ENCODE assay signal across 15 cellular contexts in the genomic region with DNA sequence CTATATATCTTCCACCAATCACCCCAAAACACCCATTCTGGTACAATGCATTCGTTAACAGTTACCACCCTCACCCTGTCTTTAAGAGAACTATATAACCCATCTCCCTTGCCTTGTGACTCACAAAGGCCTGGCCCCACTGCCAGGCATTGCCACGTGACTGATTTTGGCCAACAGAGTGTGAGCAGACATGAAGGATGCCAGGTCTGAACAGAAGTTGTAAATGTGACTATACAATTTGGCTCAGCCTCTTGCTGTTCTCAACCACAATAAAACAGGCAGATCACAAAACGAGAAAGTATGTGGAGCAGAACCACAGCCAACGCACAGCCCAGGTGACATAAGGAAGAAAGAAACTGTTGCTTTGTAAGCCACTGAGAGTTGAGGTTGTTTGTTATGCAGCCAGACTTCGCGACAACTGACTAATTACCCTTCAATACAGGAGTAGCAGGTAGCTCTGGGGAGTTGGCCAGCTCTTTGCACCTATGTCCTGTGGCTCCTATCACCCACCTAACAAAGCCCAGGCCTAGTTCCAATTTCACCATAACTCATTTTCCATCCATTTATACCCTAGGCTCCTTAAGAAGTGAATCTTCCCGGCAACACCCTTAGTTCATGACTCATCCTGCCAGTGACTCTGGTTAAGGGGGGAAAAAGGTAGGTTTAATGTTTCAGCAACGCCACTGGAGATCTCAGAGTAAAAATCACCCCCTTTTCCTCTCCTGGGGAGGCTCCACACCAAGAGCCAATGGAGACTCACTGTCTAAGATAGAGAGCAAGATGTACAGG. TPM values are rescaled to one million over a fixed set of nuclear protein-coding genes. Genes with fewer than 3 reads are reported as not detected.
DNase-seq lines count a peak whose midpoint lies in the region; ATAC-seq and TF ChIP-seq lines count a peak whose summit lies in the region.
"Had no signal": no experiment of that assay in that cellular context is flagged by ENCODE, and none has a peak within 500 bp of the region (broad histone marks: within the 10 kb centered on the region; RNA-seq: fewer than 3 reads in every experiment).

No MANE protein-coding gene starts in this region.

- no peaks in the 10 kb centered on the region for H3K9me3 ChIP-seq in neuronal stem cell (replicated peaks in 1 of 2; ENCODE audit: control insufficient read depth in 2 of 2, insufficient read depth in 1 of 2, low read depth in 1 of 2, low read length in 2 of 2)

- no peak overlapping the region for H4K8ac ChIP-seq in neuronal stem cell (ENCODE audit: low read depth, low read length)

- H3K4me2 ChIP-seq in neuronal stem cell (ENCODE audit: insufficient read depth, low read length, poor library complexity, severe bottlenecking): no peak overlapping the region

- no peak overlapping the region for H4K91ac ChIP-seq in neuronal stem cell (ENCODE audit: low read depth, low read length, poor library complexity)

- H3K36me3 Mint-ChIP-seq in activated naive CD8-positive, alpha-beta T cell treated with anti-CD3 and anti-CD28 coated beads, Interleukin-2, amount 10 ng/mL, durations not matched to agents 7 days and 5 days: no peaks in the 10 kb centered on the region
- H3K36me3 Mint-ChIP-seq in naive thymus-derived CD8-positive, alpha-beta T cell: no peaks in the 10 kb centered on the region
- H3K36me3 Mint-ChIP-seq: CD4-positive, alpha-beta memory T cell had no signal

- H3K18ac ChIP-seq in neuronal stem cell (ENCODE audit: low read length): no peak overlapping the region

- H3K27ac ChIP-seq in neuronal stem cell (replicated peaks; ENCODE audit: low read length): no peak overlapping the region

- H2AFZ ChIP-seq in neuronal stem cell (ENCODE audit: low read length): no peak overlapping the region

- no peak overlapping the region for H2AK5ac ChIP-seq in neuronal stem cell (ENCODE audit: low read depth, low read length)

- H3K79me1 ChIP-seq in neuronal stem cell (ENCODE audit: low read depth, low read length): no peaks in the 10 kb centered on the region

- H3K4ac ChIP-seq in neuronal stem cell (ENCODE audit: low read length): no peak overlapping the region

- peaks cover 17% of the 10 kb centered on the region for H3K4me1 Mint-ChIP-seq in activated naive CD8-positive, alpha-beta T cell treated with anti-CD3 and anti-CD28 coated beads, Interleukin-2, amount 10 ng/mL, durations not matched to agents 7 days and 5 days
- H3K4me1 Mint-ChIP-seq in naive thymus-derived CD8-positive, alpha-beta T cell: peaks cover 0 to 6% (median 0%) of the 10 kb centered on the region in 4 donors
- H3K4me1 Mint-ChIP-seq: CD4-positive, alpha-beta memory T cell had no signal

- H3K4me3 Mint-ChIP-seq in activated naive CD8-positive, alpha-beta T cell treated with anti-CD3 and anti-CD28 coated beads, Interleukin-2, amount 10 ng/mL, durations not matched to agents 7 days and 5 days: no peak overlapping the region
- no peak overlapping the region for H3K4me3 Mint-ChIP-seq in naive thymus-derived CD8-positive, alpha-beta T cell
- H3K4me3 Mint-ChIP-seq: CD4-positive, alpha-beta memory T cell; dendritic cell treated with granulocyte-macrophage colony-stimulating factor and Interleukin-4, amounts not matched to agents 40 ng/mL and 50 ng/mL, for 4 days; nephron had no signal

- H2BK120ac ChIP-seq in neuronal stem cell (ENCODE audit: low read depth, low read length): no peak overlapping the region

- peaks cover 0 to 2% of the 10 kb centered on the region in 2 donors for H3K4me1 ChIP-seq in neuronal stem cell (ENCODE audit: control insufficient read depth in 2 of 2, insufficient read depth in 1 of 2, low read depth in 1 of 2, low read length in 2 of 2)

- H3K27me3 ChIP-seq in neuronal stem cell (ENCODE audit: control insufficient read depth in 3 of 3, insufficient read depth in 3 of 3, low read depth in 1 of 3, low read length in 3 of 3): no peaks in the 10 kb centered on the region

- H3K36me3 ChIP-seq in neuronal stem cell (replicated peaks in 1 of 2; ENCODE audit: control insufficient read depth in 2 of 2, insufficient read depth in 2 of 2, low read length in 2 of 2): no peaks in the 10 kb centered on the region

- H3K4me3 ChIP-seq in neuronal stem cell (ENCODE audit: low read length in 2 of 2): no peak overlapping the region

- DNase-seq in EH (ENCODE audit: low read depth) (peak; percentile 20), medulla oblongata (ENCODE audit: extremely low spot score) (no peak), neuronal stem cell (ENCODE audit: low spot score) (no peak)
- DNase-seq in activated naive CD8-positive, alpha-beta T cell treated with anti-CD3 and anti-CD28 coated beads, Interleukin-2, amount 10 ng/mL, durations not matched to agents 7 days and 5 days: no peak
- no peak for DNase-seq in naive thymus-derived CD8-positive, alpha-beta T cell
- no peak for DNase-seq in effector CD4-positive, alpha-beta T cell
- DNase-seq: activated effector memory CD4-positive, alpha-beta T cell treated with Interleukin-2 at 50 U/mL for 16 hours; CD4-positive, alpha-beta memory T cell; stimulated activated CD4-positive, alpha-beta T cell treated with anti-CD3 and anti-CD28 coated beads, Interleukin-2, amount 100 ng/mL, for 48 hours; substantia nigra had no signal

- no peak overlapping the region for H2BK15ac ChIP-seq in neuronal stem cell (ENCODE audit: low read length)

- ATAC-seq in HG02885 (IDR thresholded peaks at IDR 0.05; ENCODE audit: poor library complexity, unreplicated experiment) (peak; percentile 38), GM18505 (IDR thresholded peaks at IDR 0.05; ENCODE audit: unreplicated experiment) (no peak)
- peak; percentile 58 for ATAC-seq in activated naive CD8-positive, alpha-beta T cell treated with anti-CD3 and anti-CD28 coated beads, Interleukin-2, amount 10 ng/mL, durations not matched to agents 7 days and 5 days (ENCODE audit: low read depth)
- ATAC-seq in naive thymus-derived CD8-positive, alpha-beta T cell: peak; percentile 27 to 47

- no peaks in the 10 kb centered on the region for H3K9me3 Mint-ChIP-seq in activated naive CD8-positive, alpha-beta T cell treated with anti-CD3 and anti-CD28 coated beads, Interleukin-2, amount 10 ng/mL, durations not matched to agents 7 days and 5 days
- no peaks in the 10 kb centered on the region for H3K9me3 Mint-ChIP-seq in naive thymus-derived CD8-positive, alpha-beta T cell
- H3K9me3 Mint-ChIP-seq: CD4-positive, alpha-beta memory T cell; dendritic cell treated with granulocyte-macrophage colony-stimulating factor and Interleukin-4, amounts not matched to agents 40 ng/mL and 50 ng/mL, for 4 days; nephron had no signal

- H2BK5ac ChIP-seq in neuronal stem cell (ENCODE audit: low read length): no peak overlapping the region

- no peak overlapping the region for H2BK12ac ChIP-seq in neuronal stem cell (ENCODE audit: low read length)

- no CpG with 5 or more reads among the region's 8 CpGs for WGBS in neuronal stem cell (ENCODE audit: extremely low coverage in 2 of 2, insufficient read length in 2 of 2, insufficient replicate concordance in 1 of 2), 2 donors

- TF ChIP-seq POLR2A in GM18505 (IDR thresholded peaks at IDR 0.05; ENCODE audit: borderline replicate concordance, extremely low read depth, insufficient read depth, insufficient read length): no peak

- POLR2A ChIA-PET in activated naive CD8-positive, alpha-beta T cell treated with anti-CD3 and anti-CD28 coated beads, Interleukin-2, amount 10 ng/mL, durations not matched to agents 7 days and 5 days (lab: Charles Lee): no interaction called here
- POLR2A ChIA-PET in naive thymus-derived CD8-positive, alpha-beta T cell (lab: Charles Lee): no interaction called here

- no peak overlapping the region for H3K14ac ChIP-seq in neuronal stem cell (ENCODE audit: low read length)

- H3K27me3 Mint-ChIP-seq in activated naive CD8-positive, alpha-beta T cell treated with anti-CD3 and anti-CD28 coated beads, Interleukin-2, amount 10 ng/mL, durations not matched to agents 7 days and 5 days: peaks cover 3% of the 10 kb centered on the region
- peaks cover 2 to 18% (median 7%) of the 10 kb centered on the region in 5 donors for H3K27me3 Mint-ChIP-seq in naive thymus-derived CD8-positive, alpha-beta T cell

- H3K23ac ChIP-seq in neuronal stem cell (ENCODE audit: low read depth, low read length, poor library complexity): no peak overlapping the region

- no peak overlapping the region for H3K9ac ChIP-seq in neuronal stem cell (ENCODE audit: low read depth, low read length, poor library complexity)

- H3K27ac Mint-ChIP-seq in activated naive CD8-positive, alpha-beta T cell treated with anti-CD3 and anti-CD28 coated beads, Interleukin-2, amount 10 ng/mL, durations not matched to agents 7 days and 5 days: no peak overlapping the region
- no peak overlapping the region for H3K27ac Mint-ChIP-seq in naive thymus-derived CD8-positive, alpha-beta T cell
- H3K27ac Mint-ChIP-seq: CD4-positive, alpha-beta memory T cell; dendritic cell treated with granulocyte-macrophage colony-stimulating factor and Interleukin-4, amounts not matched to agents 40 ng/mL and 50 ng/mL, for 4 days; nephron had no signal

RNA-seq across cellular contexts. Expression of gene GALNT18, which starts 53.7 kb away (rescaled TPM):
- 1 to 10 TPM; 1.7 to 2.0 TPM for total RNA-seq in activated naive CD8-positive, alpha-beta T cell treated with anti-CD3 and anti-CD28 coated beads, Interleukin-2, amount 10 ng/mL, durations not matched to agents 7 days and 5 days
- total RNA-seq in naive thymus-derived CD8-positive, alpha-beta T cell: not detected
- not detected for polyA plus RNA-seq in naive thymus-derived CD8-positive, alpha-beta T cell
- 1.2 TPM for polyA plus RNA-seq in neuronal stem cell (2013, experiment 1 of 2)
- 1.3 TPM for polyA plus RNA-seq in neuronal stem cell (2013, experiment 2 of 2)
- total RNA-seq: CD4-positive, alpha-beta memory T cell; OCI-LY7 had no signal
- polyA plus RNA-seq: CD4-positive, alpha-beta memory T cell had no signal
